8 cellular contexts compared by ENCODE assay signal in the genomic region with DNA sequence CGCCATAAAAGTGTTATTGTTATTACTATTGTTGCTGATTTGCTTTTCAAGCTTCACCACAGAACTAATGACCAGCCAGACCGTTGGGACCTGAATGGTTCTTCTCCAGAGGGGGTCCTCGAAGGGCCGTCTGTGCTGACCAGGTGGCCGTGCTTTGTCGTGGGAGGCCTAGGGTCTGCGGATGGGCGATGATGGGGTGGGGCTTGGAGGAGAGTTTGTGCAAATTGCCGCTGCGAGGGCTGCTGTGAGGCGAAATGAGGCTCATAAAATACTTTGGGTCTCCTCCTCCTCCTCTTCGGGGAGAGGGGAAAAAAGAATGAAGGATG. TPM values are rescaled to one million over a fixed set of nuclear protein-coding genes. Genes with fewer than 3 reads are reported as not detected.
DNase-seq lines count a peak whose midpoint lies in the region; ATAC-seq and TF ChIP-seq lines count a peak whose summit lies in the region.

No MANE protein-coding gene starts in this region.

- no peak overlapping the region for H3K23ac ChIP-seq in mesendoderm (ENCODE audit: low read length)

- no peak overlapping the region for H2BK120ac ChIP-seq in mesendoderm (ENCODE audit: low read depth, low read length)

- no CpG with 5 or more reads among the region's 12 CpGs for WGBS in mesendoderm (ENCODE audit: extremely low coverage, insufficient coverage, low lambda C conversion rate)

- no peak overlapping the region for H2BK15ac ChIP-seq in mesendoderm (replicated peaks; ENCODE audit: low read depth)

- peaks cover 7% of the 10 kb centered on the region for H3K79me1 ChIP-seq in mesendoderm (ENCODE audit: low read length)

- no peak overlapping the region for H3K18ac ChIP-seq in mesendoderm (ENCODE audit: low read length)

- DNase-seq in ascending aorta (ENCODE audit: low spot score in 2 of 2): no peak
- no peak for DNase-seq in mesendoderm
- no peak for DNase-seq in SW 1271 (lab: John Stamatoyannopoulos, UW)
- no peak for DNase-seq in NCI-H2029 treated with DMSO at 0.1 percent for 48 hours (lab: John Stamatoyannopoulos, UW)
- no peak for DNase-seq in UCSD-AML1 (lab: John Stamatoyannopoulos, UW; ENCODE audit: unreplicated experiment)

- no peak overlapping the region for H2BK5ac ChIP-seq in mesendoderm (ENCODE audit: low read length)

- peak overlapping the region; percentile 75 for H3K56ac ChIP-seq in mesendoderm (ENCODE audit: low read length)

- H3K9me3 ChIP-seq in HUES48 (ENCODE audit: control insufficient read depth, insufficient read depth, low read length) (no peaks in the 10 kb centered on the region), ascending aorta (no peaks in the 10 kb centered on the region)

- H4K8ac ChIP-seq in mesendoderm (ENCODE audit: low read depth, low read length): no peak overlapping the region

- H2AK5ac ChIP-seq in mesendoderm (ENCODE audit: low read length): no peak overlapping the region

- H3K27ac ChIP-seq in HUES48 (ENCODE audit: low read depth, low read length): peak overlapping the region; percentile 87
- H3K27ac ChIP-seq in ascending aorta: peak overlapping the region; percentile 89 to 93
- no peak overlapping the region for H3K27ac ChIP-seq in mesendoderm (ENCODE audit: low read depth, low read length)

- peak overlapping the region; percentile 17; the same call in 1 of the 2 replicates for H3K9ac ChIP-seq in HUES48 (ENCODE audit: low read depth, low read length)
- peak overlapping the region; percentile 64 for H3K9ac ChIP-seq in mesendoderm (ENCODE audit: low read length)

- no peak overlapping the region for H4K5ac ChIP-seq in mesendoderm (ENCODE audit: low read length)

- peak overlapping the region; percentile 44 for H3K4me2 ChIP-seq in mesendoderm (ENCODE audit: low read length)

- TF ChIP-seq CTCF in ascending aorta (IDR thresholded peaks at IDR 0.05): peak in 1 of 3 experiments; percentile 1

- intact Hi-C loops in ascending aorta (cut with DNase I): loop anchor here (1.0 kb wide), 1 partner anchor 68 kb away; the partner anchor contains the start of gene KIFC1

- peaks cover 26% of the 10 kb centered on the region for H3K79me2 ChIP-seq in mesendoderm (ENCODE audit: control insufficient read depth, insufficient read depth, low read length)

- H3K4me1 ChIP-seq in HUES48 (ENCODE audit: control insufficient read depth, insufficient read depth, low read length): peaks cover 25% of the 10 kb centered on the region
- H3K4me1 ChIP-seq in ascending aorta: peaks cover 27 to 38% of the 10 kb centered on the region in 2 donors
- H3K4me1 ChIP-seq in mesendoderm (ENCODE audit: control insufficient read depth, low read depth, low read length): peaks cover 9% of the 10 kb centered on the region

- H3K27me3 ChIP-seq in HUES48 (ENCODE audit: control insufficient read depth, insufficient read depth, low read length): no peaks in the 10 kb centered on the region
- H3K27me3 ChIP-seq in ascending aorta: no peaks in the 10 kb centered on the region
- no peaks in the 10 kb centered on the region for H3K27me3 ChIP-seq in mesendoderm (ENCODE audit: insufficient read depth, low read length, poor library complexity)

- H3K4me3 ChIP-seq in HUES48 (ENCODE audit: low read depth, low read length): peak overlapping the region; percentile 78
- peak overlapping the region; percentile 81 to 85 for H3K4me3 ChIP-seq in ascending aorta
- peak overlapping the region; percentile 43 for H3K4me3 ChIP-seq in mesendoderm (ENCODE audit: low read length)

- H3K36me3 ChIP-seq in HUES48 (ENCODE audit: control insufficient read depth, insufficient read depth, low read length) (peaks cover 28% of the 10 kb centered on the region), ascending aorta (peaks cover 17 to 27% of the 10 kb centered on the region in 2 donors), mesendoderm (ENCODE audit: control insufficient read depth, insufficient read depth, low read length) (peaks cover 5% of the 10 kb centered on the region)

- no peak overlapping the region for H3K4ac ChIP-seq in mesendoderm (ENCODE audit: low read depth, low read length)

- ATAC-seq in GM18868 (IDR thresholded peaks at IDR 0.05; ENCODE audit: unreplicated experiment) (peak; percentile 4), HG02571 (IDR thresholded peaks at IDR 0.05; ENCODE audit: unreplicated experiment) (no peak)

RNA-seq across cellular contexts. Expression of gene DAXX, which starts 0.8 kb away (rescaled TPM):
- total RNA-seq in ascending aorta: 44.8 TPM
- 68.6 TPM for polyA plus RNA-seq in mesendoderm (2013, experiment 1 of 2)
- polyA plus RNA-seq in mesendoderm (2013, experiment 2 of 2): 69.9 TPM

RNA-seq across cellular contexts. Expression of gene ZBTB22, which starts 6.0 kb away (rescaled TPM):
- total RNA-seq in ascending aorta: 35.5 TPM
- 4.3 TPM for polyA plus RNA-seq in mesendoderm (2013, experiment 1 of 2)
- polyA plus RNA-seq in mesendoderm (2013, experiment 2 of 2): 4.1 TPM

RNA-seq across cellular contexts. Expression of gene TAPBP, which starts 9.7 kb away (rescaled TPM):
- 185 TPM for total RNA-seq in ascending aorta
- 14.8 TPM for polyA plus RNA-seq in mesendoderm (2013, experiment 1 of 2)
- 14.4 TPM for polyA plus RNA-seq in mesendoderm (2013, experiment 2 of 2)

RNA-seq across cellular contexts. Expression of gene RGL2, which starts 24.8 kb away (rescaled TPM):
- total RNA-seq in ascending aorta: 63.9 TPM
- 41.9 TPM for polyA plus RNA-seq in mesendoderm (2013, experiment 1 of 2)
- 41.2 TPM for polyA plus RNA-seq in mesendoderm (2013, experiment 2 of 2)

RNA-seq across cellular contexts. Expression of gene PFDN6, which starts 34.2 kb away (rescaled TPM):
- total RNA-seq in ascending aorta: 11.3 TPM
- 82.0 TPM for polyA plus RNA-seq in mesendoderm (2013, experiment 1 of 2)
- 81.7 TPM for polyA plus RNA-seq in mesendoderm (2013, experiment 2 of 2)
